ENCODE assay signal across 8 cellular contexts in genomic region chr10:69861251-69862240, GRCh38. TPM values are rescaled to one million over a fixed set of nuclear protein-coding genes. Genes with fewer than 3 reads are reported as not detected.
A peak's percentile ranks its signal among the peaks of the same experiment; 100 is the strongest.
DNase-seq lines count a peak whose midpoint lies in the region; ATAC-seq and TF ChIP-seq lines count a peak whose summit lies in the region.

No MANE protein-coding gene starts in this region.

- H3K36me3 ChIP-seq in GM23248 (ENCODE audit: low read depth) (no peaks in the 10 kb centered on the region), SJSA1 (no peaks in the 10 kb centered on the region)

- H3K4me3 ChIP-seq in GM23248 (no peak overlapping the region), SJSA1 (no peak overlapping the region)

- DNase-seq in GM23248 (peak; percentile 79), SJSA1 (ENCODE audit: low read depth in 1 of 2, low spot score in 2 of 2) (peak in 1 of 2 experiments; percentile 46), left cardiac atrium (no peak), GM20000 (ENCODE audit: low spot score) (no peak)

- H3K79me2 ChIP-seq in GM23248 (ENCODE audit: insufficient read depth), result no peaks in the 10 kb centered on the region

- WGBS in GM23248 (ENCODE audit: low coverage in 1 of 2, low lambda C conversion rate in 2 of 2, missing lambda C conversion rate in 2 of 2), 2 experiments, result 52 to 56% methylated on average over 7 of the region's 7 CpGs

- H3K27me3 ChIP-seq in GM23248 (replicated peaks; ENCODE audit: insufficient read depth), result no peaks in the 10 kb centered on the region
- H3K27me3 ChIP-seq in SJSA1 (replicated peaks), result no peaks in the 10 kb centered on the region

- H3K27ac ChIP-seq in 22Rv1, result no peak overlapping the region
- H3K27ac ChIP-seq in GM23248, result no peak overlapping the region
- H3K27ac ChIP-seq in SJSA1, result peak overlapping the region; percentile 85

- peaks cover 17% of the 10 kb centered on the region for H3F3A ChIP-seq in GM23248 (ENCODE audit: insufficient read depth)

- H3K4me2 ChIP-seq in GM23248 (ENCODE audit: unreplicated experiment), result no peak overlapping the region

- no peaks in the 10 kb centered on the region for H3K9me2 ChIP-seq in GM23248 (ENCODE audit: insufficient read depth)

- intact Hi-C loops in left cardiac atrium (cut with DNase I), result no loop called here

- ATAC-seq in left cardiac atrium (peak; percentile 17 to 61), GM19023 (IDR thresholded peaks at IDR 0.05; ENCODE audit: unreplicated experiment) (no peak), HG02571 (IDR thresholded peaks at IDR 0.05; ENCODE audit: unreplicated experiment) (no peak), GM21576 (IDR thresholded peaks at IDR 0.05; ENCODE audit: unreplicated experiment) (no peak)

- H4K20me1 ChIP-seq in GM23248 (ENCODE audit: insufficient read depth), result no peaks in the 10 kb centered on the region

- in situ Hi-C loops in GM23248 (cut with MboI), result no loop called here

- H3K9me3 ChIP-seq in GM23248 (ENCODE audit: low read depth) (no peaks in the 10 kb centered on the region), SJSA1 (replicated peaks) (no peaks in the 10 kb centered on the region)

- H3K4me1 ChIP-seq in GM23248 (ENCODE audit: insufficient read depth) (peaks cover 37% of the 10 kb centered on the region), SJSA1 (replicated peaks) (peaks cover 60% of the 10 kb centered on the region)

- H3K9ac ChIP-seq in GM23248, result no peak overlapping the region

- no peak overlapping the region for H2AFZ ChIP-seq in GM23248

- TF ChIP-seq CTCF in 22Rv1 (IDR thresholded peaks at IDR 0.05) (peak; percentile 30; the same call in 1 of the 2 replicates), GM20000 (IDR thresholded peaks at IDR 0.05; ENCODE audit: extremely low read depth, missing control alignments) (no peak)

RNA-seq across cellular contexts. Expression of gene COL13A1, which starts 59.8 kb away (rescaled TPM):
- total RNA-seq in GM23248 (2014; rRNA removed; shearing (Covaris generic)), result 17.2 and 17.3 TPM in 2 replicates
- polyA plus RNA-seq in GM23248 (2016; fragmentation: Nextera tagmentation; extraction: Ambion mirVana), result 12.8 and 15.2 TPM in 2 replicates
- total RNA-seq in SJSA1 (2014; rRNA removed; shearing (Covaris generic)), result 74.8 and 95.4 TPM in 2 replicates
- total RNA-seq in left cardiac atrium, result 1 to 10 TPM; 3.8 to 6.7 TPM

Comparison
In these comparisons a context has a peak if more than half of its experiments do, and no peak if none do; other contexts are left out.
1. ATAC-seq: peak in left cardiac atrium (2 of 2); none in GM19023 (single experiment), HG02571 (single experiment) and GM21576 (single experiment).